ENCODE assay signal across 1 cellular context in genomic region chr16:10820546-10820945, GRCh38.
TF ChIP-seq lines count a peak whose summit lies in the region.

No MANE protein-coding gene starts in this region.

TF ChIP-seq in GM12878, 131 proteins besides CTCF, POLR2A, EP300 and RAD21:
- TF ChIP-seq NBN (IDR thresholded peaks at IDR 0.05) (0 out of 2 replicates have a peak, but pooled peaks have one; percentile 7), SRF (IDR thresholded peaks at IDR 0.05; ENCODE audit: low read depth in 2 of 2, low read length in 2 of 2) (no peak)
